ENCODE assay signal across 8 cellular contexts in the genomic region with DNA sequence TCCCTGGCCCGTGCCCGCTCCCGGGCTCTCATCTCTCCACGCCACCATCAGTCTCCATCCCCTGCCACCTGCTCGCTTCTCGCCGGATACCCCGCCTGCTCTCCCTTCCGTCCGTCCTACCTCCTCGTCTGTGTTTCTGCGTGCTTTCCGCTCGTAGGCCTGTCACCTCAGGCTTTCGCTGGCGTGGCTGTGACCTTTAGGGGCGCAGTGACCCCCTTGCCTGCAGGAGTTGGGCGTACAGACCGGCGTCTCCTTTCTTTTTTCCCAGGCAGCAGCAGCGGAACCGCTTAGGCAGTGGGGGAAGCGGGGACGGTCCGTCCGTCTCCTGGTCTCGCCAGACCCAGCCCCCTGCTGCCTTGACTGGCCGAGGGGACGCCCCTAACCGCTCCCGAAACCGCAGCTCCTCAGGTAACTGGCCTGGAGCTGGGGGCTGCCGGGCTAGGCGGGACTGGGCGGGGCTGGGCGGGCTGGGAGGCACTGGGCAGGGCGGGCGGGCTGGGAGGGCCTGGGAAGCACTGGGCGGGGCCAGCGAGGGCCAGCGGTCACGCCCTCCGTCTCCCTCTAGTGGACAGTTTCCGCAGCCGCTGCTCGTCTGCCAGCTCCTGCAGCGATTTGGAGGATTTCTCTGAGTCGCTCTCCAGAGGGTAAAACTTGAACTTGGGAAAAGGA. TPM values are rescaled to one million over a fixed set of nuclear protein-coding genes. Genes with fewer than 3 reads are reported as not detected.
DNase-seq lines count a peak whose midpoint lies in the region; ATAC-seq and TF ChIP-seq lines count a peak whose summit lies in the region.

No MANE protein-coding gene starts in this region.

- ATAC-seq in natural killer cell treated with Interleukin-12 subunit alpha and Interleukin-12 subunit beta and Interleukin-15 and Interleukin-18, amount 100 ng/mL, for 72 hours: peak; percentile 84 to 85
- peak; percentile 72 to 77 for ATAC-seq in stimulated activated naive B cell treated with anti-CD40 and anti-IgM and Interleukin-4, amounts not matched to agents 10 μg/mL and 1 μg/mL and 100 μg/mL, for 72 hours (replicated peaks)
- ATAC-seq in HG03469 (IDR thresholded peaks at IDR 0.05; ENCODE audit: unreplicated experiment): no peak

- peaks cover 30% of the 10 kb centered on the region for H3K27me3 ChIP-seq in HUES64 (ENCODE audit: insufficient read depth, low read length)

- no peaks in the 10 kb centered on the region for H3K9me3 Mint-ChIP-seq in natural killer cell treated with Interleukin-12 subunit alpha and Interleukin-12 subunit beta and Interleukin-15 and Interleukin-18, amount 100 ng/mL, for 72 hours
- H3K9me3 Mint-ChIP-seq in stimulated activated naive B cell treated with anti-CD40 and anti-IgM and Interleukin-4, amounts not matched to agents 10 μg/mL and 1 μg/mL and 100 μg/mL, for 72 hours: no peaks in the 10 kb centered on the region

- H3K27me3 Mint-ChIP-seq in natural killer cell treated with Interleukin-12 subunit alpha and Interleukin-12 subunit beta and Interleukin-15 and Interleukin-18, amount 100 ng/mL, for 72 hours: peaks cover 8 to 9% of the 10 kb centered on the region in 2 donors
- peaks cover 17 to 25% of the 10 kb centered on the region in 2 donors for H3K27me3 Mint-ChIP-seq in stimulated activated naive B cell treated with anti-CD40 and anti-IgM and Interleukin-4, amounts not matched to agents 10 μg/mL and 1 μg/mL and 100 μg/mL, for 72 hours

- no peak overlapping the region for H3K27ac ChIP-seq in HUES64 (ENCODE audit: low read depth, low read length)

- TF ChIP-seq CTCF in GM12873 (IDR thresholded peaks at IDR 0.05; ENCODE audit: insufficient read depth, low read depth, low read length, missing control alignments): peak; percentile 82
- TF ChIP-seq CTCF in fibroblast of mammary gland (conservative IDR thresholded peaks at IDR 0.05; ENCODE audit: control insufficient read depth, insufficient read depth, low read depth, low read length): peak; percentile 68

- H3K9me3 ChIP-seq in HUES64 (ENCODE audit: insufficient read depth, low read depth, low read length): no peaks in the 10 kb centered on the region

- H3K36me3 Mint-ChIP-seq in natural killer cell treated with Interleukin-12 subunit alpha and Interleukin-12 subunit beta and Interleukin-15 and Interleukin-18, amount 100 ng/mL, for 72 hours: no peaks in the 10 kb centered on the region
- H3K36me3 Mint-ChIP-seq in stimulated activated naive B cell treated with anti-CD40 and anti-IgM and Interleukin-4, amounts not matched to agents 10 μg/mL and 1 μg/mL and 100 μg/mL, for 72 hours: peaks cover 15 to 29% of the 10 kb centered on the region in 2 donors

- DNase-seq in OCI-M1 (lab: John Stamatoyannopoulos, UW) (peak; percentile 88), activated T-helper 1 cell treated with Interleukin-2 at 50 U/mL for 16 hours (ENCODE audit: low read depth) (peak; percentile 72), fibroblast of mammary gland (ENCODE audit: low read depth) (peak; percentile 70)
- DNase-seq in natural killer cell treated with Interleukin-12 subunit alpha and Interleukin-12 subunit beta and Interleukin-15 and Interleukin-18, amount 100 ng/mL, for 72 hours (ENCODE audit: low spot score): peak; percentile 86
- peak; percentile 67 for DNase-seq in stimulated activated naive B cell treated with anti-CD40 and anti-IgM and Interleukin-4, amounts not matched to agents 10 μg/mL and 1 μg/mL and 100 μg/mL, for 72 hours

- no peak overlapping the region; the same call in 1 of the 2 replicates for H3K9ac ChIP-seq in HUES64 (ENCODE audit: low read depth, low read length)

- no peaks in the 10 kb centered on the region for H3K36me3 ChIP-seq in HUES64 (ENCODE audit: insufficient read depth, low read length)

- H3K4me1 ChIP-seq in HUES64 (ENCODE audit: insufficient read depth, low read length): peaks cover 6% of the 10 kb centered on the region

- peaks cover 13 to 15% of the 10 kb centered on the region in 2 donors for H3K4me1 Mint-ChIP-seq in natural killer cell treated with Interleukin-12 subunit alpha and Interleukin-12 subunit beta and Interleukin-15 and Interleukin-18, amount 100 ng/mL, for 72 hours (ENCODE audit: low read depth in 2 of 2)
- peaks cover 16 to 24% of the 10 kb centered on the region in 2 donors for H3K4me1 Mint-ChIP-seq in stimulated activated naive B cell treated with anti-CD40 and anti-IgM and Interleukin-4, amounts not matched to agents 10 μg/mL and 1 μg/mL and 100 μg/mL, for 72 hours

- no peak overlapping the region for H3K27ac Mint-ChIP-seq in natural killer cell treated with Interleukin-12 subunit alpha and Interleukin-12 subunit beta and Interleukin-15 and Interleukin-18, amount 100 ng/mL, for 72 hours
- peak overlapping the region; percentile 73 for H3K27ac Mint-ChIP-seq in stimulated activated naive B cell treated with anti-CD40 and anti-IgM and Interleukin-4, amounts not matched to agents 10 μg/mL and 1 μg/mL and 100 μg/mL, for 72 hours

- H3K4me3 ChIP-seq in HUES64 (ENCODE audit: low read length) (peak overlapping the region; percentile 55), fibroblast of mammary gland (ENCODE audit: control insufficient read depth, low read depth, low read length) (peak overlapping the region; percentile 45)

- WGBS in HUES64: 3% methylated on average over 48 of the region's 48 CpGs

- H3K4me3 Mint-ChIP-seq in natural killer cell treated with Interleukin-12 subunit alpha and Interleukin-12 subunit beta and Interleukin-15 and Interleukin-18, amount 100 ng/mL, for 72 hours: peak overlapping the region; percentile 93
- H3K4me3 Mint-ChIP-seq in stimulated activated naive B cell treated with anti-CD40 and anti-IgM and Interleukin-4, amounts not matched to agents 10 μg/mL and 1 μg/mL and 100 μg/mL, for 72 hours: peak overlapping the region; percentile 81 to 83

RNA-seq across cellular contexts. Expression of a gene that starts 6.3 kb away (rescaled TPM):
- polyA plus RNA-seq in HUES64 (2013, experiment 1 of 2): not detected
- not detected for polyA plus RNA-seq in HUES64 (2013, experiment 2 of 2)
- total RNA-seq in natural killer cell treated with Interleukin-12 subunit alpha and Interleukin-12 subunit beta and Interleukin-15 and Interleukin-18, amount 100 ng/mL, for 72 hours: not detected

RNA-seq across cellular contexts. Expression of a gene that starts 21.3 kb away (rescaled TPM):
- 4.3 TPM for polyA plus RNA-seq in HUES64 (2013, experiment 1 of 2)
- 6.0 TPM for polyA plus RNA-seq in HUES64 (2013, experiment 2 of 2)
- total RNA-seq in natural killer cell treated with Interleukin-12 subunit alpha and Interleukin-12 subunit beta and Interleukin-15 and Interleukin-18, amount 100 ng/mL, for 72 hours: 10 to 100 TPM; 21.4 to 26.7 TPM

RNA-seq across cellular contexts. Expression of a gene that starts 24.2 kb away (rescaled TPM):
- not detected for polyA plus RNA-seq in HUES64 (2013, experiment 1 of 2)
- polyA plus RNA-seq in HUES64 (2013, experiment 2 of 2): not detected
- not detected for total RNA-seq in natural killer cell treated with Interleukin-12 subunit alpha and Interleukin-12 subunit beta and Interleukin-15 and Interleukin-18, amount 100 ng/mL, for 72 hours

RNA-seq across cellular contexts. Expression of a gene that starts 42.9 kb away (rescaled TPM):
- polyA plus RNA-seq in HUES64 (2013, experiment 1 of 2): 5.9 TPM
- 7.9 TPM for polyA plus RNA-seq in HUES64 (2013, experiment 2 of 2)
- not detected for total RNA-seq in natural killer cell treated with Interleukin-12 subunit alpha and Interleukin-12 subunit beta and Interleukin-15 and Interleukin-18, amount 100 ng/mL, for 72 hours
